8 cellular contexts compared by ENCODE assay signal in genomic region chr11:797300-798092, GRCh38. TPM values are rescaled to one million over a fixed set of nuclear protein-coding genes. Genes with fewer than 3 reads are reported as not detected.
A peak's percentile ranks its signal among the peaks of the same experiment; 100 is the strongest.
DNase-seq lines count a peak whose midpoint lies in the region; ATAC-seq and TF ChIP-seq lines count a peak whose summit lies in the region.

No MANE protein-coding gene starts in this region.

- WGBS in spleen, 5 donors = 0 to 1% (median 0%) methylated on average over 29 to 57 of the region's 57 CpGs; no CpG with 5 or more reads in 1 of the 5 donors

- peaks cover 15 to 58% (median 44%) of the 10 kb centered on the region in 6 donors for H3K4me1 ChIP-seq in spleen

- peak overlapping the region; percentile 68 for H3K4me3 ChIP-seq in WERI-Rb-1 (ENCODE audit: low read depth, low read length)
- H3K4me3 ChIP-seq in spleen = peak overlapping the region; percentile 44 to 96 (median 92)

- in situ Hi-C loops in T47D (cut with HindIII; ENCODE audit: low pct_unique_long_range_greater_than_20kb, low sequenced_read_pairs) = no loop called here

- H3K27ac ChIP-seq in WERI-Rb-1 (peak overlapping the region; percentile 97), spleen (peak overlapping the region; percentile 78 to 96 (median 89))

- H3K36me3 ChIP-seq in WERI-Rb-1 = peaks cover 54% of the 10 kb centered on the region
- H3K36me3 ChIP-seq in spleen = peaks cover 0 to 59% (median 19%) of the 10 kb centered on the region in 6 donors

- ATAC-seq in HG03066 (IDR thresholded peaks at IDR 0.05; ENCODE audit: low read depth, unreplicated experiment) = peak; percentile 53

- DNase-seq in NCI-H1417 (lab: John Stamatoyannopoulos, UW) = peak; percentile 83 to 92 (median 88)
- no peak for DNase-seq in NCI-H1417 treated with DMSO at 0.1 percent for 48 hours (lab: John Stamatoyannopoulos, UW)
- peak; percentile 77 for DNase-seq in NCI-H2171 (lab: John Stamatoyannopoulos, UW)
- peak; percentile 95 for DNase-seq in WERI-Rb-1
- DNase-seq in T47D (ENCODE audit: low read depth in 1 of 2, low spot score in 1 of 2) = peak; percentile 65 to 71
- DNase-seq in inferior parietal cortex (ENCODE audit: extremely low spot score) = peak; percentile 62
- DNase-seq in spleen = peak; percentile 95

- H3K9me3 ChIP-seq in WERI-Rb-1 (ENCODE audit: severe bottlenecking) (no peaks in the 10 kb centered on the region), spleen (no peaks in the 10 kb centered on the region)

- peak in 1 of 3 donors; percentile 13 for TF ChIP-seq POLR2A in spleen (IDR thresholded peaks at IDR 0.05)

- intact Hi-C loops in spleen (cut with DNase I; ENCODE audit: low total_unique reads) = no loop called here

- no peak for TF ChIP-seq CTCF in WERI-Rb-1 (IDR thresholded peaks at IDR 0.05; ENCODE audit: low read depth, low read length)
- no peak for TF ChIP-seq CTCF in spleen (IDR thresholded peaks at IDR 0.05 in 8 of 11, conservative IDR thresholded peaks at IDR 0.05 in 3 of 11)

- H3K27me3 ChIP-seq in WERI-Rb-1 (ENCODE audit: insufficient read depth, low read depth, severe bottlenecking) = no peaks in the 10 kb centered on the region
- no peaks in the 10 kb centered on the region for H3K27me3 ChIP-seq in spleen (replicated peaks in 1 of 7)

RNA-seq across cellular contexts. Expression of gene SLC25A22, which starts 0.6 kb away (rescaled TPM):
- 10 to 100 TPM in 6 of 7 donors, 1 to 10 TPM in 1; 8.9 to 23.2 (median 14.5) TPM for total RNA-seq in spleen
- 10 to 100 TPM in 1 of 3 donors, 1 to 10 TPM in 2; 6.3 to 14.5 (median 8.5) TPM for polyA plus RNA-seq in spleen

RNA-seq across cellular contexts. Expression of gene PIDD1, which starts 7.5 kb away (rescaled TPM):
- total RNA-seq in spleen = 10 to 100 TPM; 18.1 to 26.4 (median 19.3) TPM
- polyA plus RNA-seq in spleen = 10 to 100 TPM; 16.8 to 42.7 (median 32.8) TPM

RNA-seq across cellular contexts. Expression of gene CEND1, which starts 7.6 kb away (rescaled TPM):
- under 1 TPM in 1 of 7 donors, not detected in 6; 0.42 TPM for total RNA-seq in spleen
- polyA plus RNA-seq in spleen = under 1 TPM in 2 of 3 donors, not detected in 1; 0.29 to 0.42 TPM

RNA-seq across cellular contexts. Expression of gene RPLP2, which starts 12.3 kb away (rescaled TPM):
- 1,000 to 10,000 TPM in 4 of 7 donors, 100 to 1,000 TPM in 3; 514 to 2,829 (median 2,309) TPM for total RNA-seq in spleen
- polyA plus RNA-seq in spleen = 1,000 to 10,000 TPM; 3,174 to 3,944 (median 3,784) TPM

RNA-seq across cellular contexts. Expression of gene GATD1, which starts 20.2 kb away (rescaled TPM):
- total RNA-seq in spleen = 10 to 100 TPM; 26.0 to 56.4 (median 50.9) TPM
- polyA plus RNA-seq in spleen = 10 to 100 TPM; 13.9 to 44.5 (median 17.4) TPM
